Comparison of ENCODE assay signal across 24 cellular contexts in the genomic region with DNA sequence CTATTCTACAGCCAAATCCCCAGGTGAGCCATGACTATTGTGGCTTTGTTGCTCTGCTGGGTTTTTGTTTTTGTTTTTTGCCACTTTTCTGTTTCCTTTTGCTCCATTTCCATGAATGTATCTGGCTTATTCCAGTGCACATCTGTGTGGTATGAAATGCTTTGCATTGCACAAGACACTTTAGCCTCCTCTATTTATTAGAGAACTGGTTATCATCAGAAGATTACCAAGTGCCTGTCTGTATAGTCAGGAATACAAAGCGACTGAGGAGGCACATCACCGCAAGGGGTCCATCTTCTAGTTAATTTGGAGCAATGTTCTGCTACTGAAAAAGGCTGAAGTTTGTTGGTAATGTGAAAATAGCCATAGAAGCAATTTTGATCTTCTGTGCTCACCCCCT.
"Had no signal": no experiment of that assay in that cellular context is flagged by ENCODE, and none has a peak within 500 bp of the region (broad histone marks: within the 10 kb centered on the region; RNA-seq: fewer than 3 reads in every experiment).

No MANE protein-coding gene starts in this region.

- H3K4me1 ChIP-seq: colonic mucosa, foreskin keratinocyte, gastroesophageal sphincter, lower lobe of right lung had no signal

- H2AFZ ChIP-seq: hepatocyte had no signal

- H3K27ac ChIP-seq: colonic mucosa, epithelial cell of prostate, foreskin keratinocyte, gastroesophageal sphincter, heart left ventricle, hepatocyte, left ventricle myocardium inferior, lower lobe of right lung had no signal

- H3K9me3 ChIP-seq: colonic mucosa, gastroesophageal sphincter, heart left ventricle, left ventricle myocardium inferior, lower lobe of right lung had no signal

- H3K4me2 ChIP-seq: hepatocyte had no signal

- H3K4me3 ChIP-seq: colonic mucosa, gastroesophageal sphincter, heart left ventricle, hepatocyte, left ventricle myocardium inferior, lower lobe of right lung had no signal

- H3K36me3 ChIP-seq: colonic mucosa, lower lobe of right lung had no signal

- DNase-seq: colonic mucosa; cortex of kidney; effector CD8-positive, alpha-beta T cell; effector memory CD8-positive, alpha-beta T cell; endodermal cell; erythroblast; foreskin keratinocyte; heart left ventricle; hypothalamus; immature natural killer cell; islet precursor cell; kidney; kidney glomerular epithelial cell; left colon; left ventricle myocardium inferior; lower lobe of right lung; mesendoderm; midbrain; naive thymus-derived CD4-positive, alpha-beta T cell had no signal

- H3K27me3 ChIP-seq: colonic mucosa, gastroesophageal sphincter, heart left ventricle, hepatocyte had no signal

- H3K79me2 ChIP-seq: hepatocyte had no signal

- ATAC-seq: effector memory CD8-positive, alpha-beta T cell; esophagus mucosa; foreskin keratinocyte; gastroesophageal sphincter; heart left ventricle; left colon; left lobe of liver; lower lobe of right lung; naive thymus-derived CD4-positive, alpha-beta T cell had no signal
